Comparison of ENCODE assay signal across 8 cellular contexts in genomic region chr19:19385131-19385899, GRCh38. TPM values are rescaled to one million over a fixed set of nuclear protein-coding genes. Genes with fewer than 3 reads are reported as not detected.
DNase-seq lines count a peak whose midpoint lies in the region; ATAC-seq and TF ChIP-seq lines count a peak whose summit lies in the region.

No MANE protein-coding gene starts in this region.

- no peaks in the 10 kb centered on the region for H3K9me3 Mint-ChIP-seq in IgD-negative memory B cell

- H3K4me3 ChIP-seq in mucosa of descending colon = peak overlapping the region; percentile 85

- H3K36me3 ChIP-seq in mucosa of descending colon (ENCODE audit: low read depth) = no peaks in the 10 kb centered on the region

- H3K27ac Mint-ChIP-seq in IgD-negative memory B cell = peak overlapping the region; percentile 18 to 90 (median 89)

- no peaks in the 10 kb centered on the region for H3K36me3 Mint-ChIP-seq in IgD-negative memory B cell

- intact Hi-C loops in mucosa of descending colon (cut with DNase I, micrococcal nuclease) = no loop called here

- ATAC-seq in GM21576 (IDR thresholded peaks at IDR 0.05; ENCODE audit: unreplicated experiment) (peak; percentile 85), mucosa of descending colon (peak; percentile 92)

- peak; percentile 97 for DNase-seq in DMS153 treated with DMSO at 0.1 percent for 48 hours (lab: John Stamatoyannopoulos, UW; ENCODE audit: unreplicated experiment)
- peak; percentile 99 for DNase-seq in OCI-M1 (lab: John Stamatoyannopoulos, UW)
- DNase-seq in activated T-cell treated with anti-CD3 and anti-CD28 coated beads for 48 hours (ENCODE audit: low read depth) = peak; percentile 100
- peak; percentile 99 for DNase-seq in epithelial cell of prostate (ENCODE audit: low read depth, low spot score)
- peak; percentile 100 for DNase-seq in mucosa of descending colon
- DNase-seq in stimulated activated CD8-positive, alpha-beta memory T cell treated with anti-CD3 and anti-CD28 coated beads, Interleukin-4, amount 100 ng/mL, for 1 hour (ENCODE audit: low read depth in 2 of 2, low spot score in 1 of 2) = peak; percentile 98 to 99

- H3K27ac ChIP-seq in epithelial cell of prostate = peak overlapping the region; percentile 86

- peaks cover 22 to 28% (median 28%) of the 10 kb centered on the region in 3 donors for H3K4me1 Mint-ChIP-seq in IgD-negative memory B cell

- H3K27me3 Mint-ChIP-seq in IgD-negative memory B cell = no peaks in the 10 kb centered on the region

- no peak for TF ChIP-seq CTCF in mucosa of descending colon (IDR thresholded peaks at IDR 0.05)

- H3K9me3 ChIP-seq in mucosa of descending colon = no peaks in the 10 kb centered on the region

- H3K4me3 Mint-ChIP-seq in IgD-negative memory B cell = peak overlapping the region; percentile 83 to 96 (median 89)

- peaks cover 51% of the 10 kb centered on the region for H3K4me1 ChIP-seq in mucosa of descending colon (ENCODE audit: low read depth)

RNA-seq across cellular contexts. Expression of gene GATAD2A, which starts 20.2 kb away (rescaled TPM):
- 16.6 TPM for polyA plus RNA-seq in IgD-negative memory B cell
- total RNA-seq in mucosa of descending colon = 100 to 1,000 TPM in 2 of 3 donors, 10 to 100 TPM in 1; 89.3 to 117 (median 107) TPM

Comparison
In these comparisons a context has a peak if more than half of its experiments do, and no peak if none do; other contexts are left out.
1. Peak in every context shown above with its lines: DNase-seq, ATAC-seq, H3K4me3 ChIP-seq and H3K27ac ChIP-seq.